Comparison of ENCODE assay signal across 13 cellular contexts in genomic region chr5:1519631-1520141, GRCh38. TPM values are rescaled to one million over a fixed set of nuclear protein-coding genes. Genes with fewer than 3 reads are reported as not detected.
DNase-seq lines count a peak whose midpoint lies in the region; ATAC-seq, FAIRE-seq and TF ChIP-seq lines count a peak whose summit lies in the region.
"Had no signal": no experiment of that assay in that cellular context is flagged by ENCODE, and none has a peak within 500 bp of the region (broad histone marks: within the 10 kb centered on the region; RNA-seq: fewer than 3 reads in every experiment).

No MANE protein-coding gene starts in this region.

- H3K9me2 ChIP-seq in Loucy (replicated peaks; ENCODE audit: low read depth, low read length): no peaks in the 10 kb centered on the region

- 91% methylated on average over 9 of the region's 9 CpGs for WGBS in GM12878 (ENCODE audit: insufficient coverage, insufficient replicate concordance, low lambda C conversion rate, missing lambda C conversion rate)
- WGBS in right lobe of liver (ENCODE audit: insufficient coverage, low coverage, low lambda C conversion rate, missing lambda C conversion rate): 80% methylated on average over 1 of the region's 9 CpGs
- 85 to 88% methylated on average over 5 to 9 of the region's 9 CpGs for WGBS in testis, 2 donors

- H3K27me3 Mint-ChIP-seq in stimulated activated naive B cell treated with anti-CD40 and anti-IgM and Interleukin-4, amounts not matched to agents 10 μg/mL and 1 μg/mL and 100 μg/mL, for 72 hours: no peaks in the 10 kb centered on the region

- BruUV-seq in GM12878 (replicated peaks; lab: Mats Ljungman, UMichigan): no TSS peak

- TF ChIP-seq POLR2A in GM12878 (IDR thresholded peaks at IDR 0.05; ENCODE audit: low read depth, low read length) (no peak; the same call in 1 of the 2 replicates), right lobe of liver (IDR thresholded peaks at IDR 0.05) (no peak), testis (IDR thresholded peaks at IDR 0.05) (no peak)

- TF ChIP-seq CTCF in Loucy (conservative IDR thresholded peaks at IDR 0.05; ENCODE audit: low read length): no peak
- TF ChIP-seq CTCF in GM12878 (IDR thresholded peaks at IDR 0.05 in 2 of 3, conservative IDR thresholded peaks at IDR 0.05 in 1 of 3; ENCODE audit: control insufficient read depth in 2 of 3, extremely low read depth in 1 of 3, insufficient read depth in 1 of 3, low read depth in 3 of 3, low read length in 3 of 3): no peak
- TF ChIP-seq CTCF in right lobe of liver (IDR thresholded peaks at IDR 0.05): no peak
- no peak for TF ChIP-seq CTCF in testis (IDR thresholded peaks at IDR 0.05)

- H3K9ac ChIP-seq in Loucy (ENCODE audit: low read depth, low read length, poor library complexity, severe bottlenecking) (no peak overlapping the region), GM12878 (ENCODE audit: control insufficient read depth, insufficient read depth, low read length) (no peak overlapping the region)

- CTCF ChIA-PET in GM12878 (lab: Yijun Ruan, JAX): no interaction called here

- TF ChIP-seq EP300 in GM12878 (IDR thresholded peaks at IDR 0.05; ENCODE audit: borderline replicate concordance in 1 of 2, control insufficient read depth in 1 of 2, low read depth in 2 of 2, low read length in 2 of 2): no peak

- H3K36me3 Mint-ChIP-seq in stimulated activated naive B cell treated with anti-CD40 and anti-IgM and Interleukin-4, amounts not matched to agents 10 μg/mL and 1 μg/mL and 100 μg/mL, for 72 hours: peaks cover 27 to 48% of the 10 kb centered on the region in 2 donors

- H3K36me3 ChIP-seq in Loucy (ENCODE audit: insufficient read depth, low read length): peaks cover 21% of the 10 kb centered on the region; the same call in 1 of the 2 replicates
- peaks cover 13 to 30% of the 10 kb centered on the region in 2 experiments for H3K36me3 ChIP-seq in GM12878 (ENCODE audit: control insufficient read depth in 2 of 2, insufficient read depth in 2 of 2, low read length in 1 of 2)
- H3K36me3 ChIP-seq in right lobe of liver: peaks cover 0 to 1% (median 0%) of the 10 kb centered on the region in 4 donors
- no peaks in the 10 kb centered on the region for H3K36me3 ChIP-seq in testis (ENCODE audit: low read depth, missing control alignments)

- peaks cover 53% of the 10 kb centered on the region for H3K4me1 ChIP-seq in Loucy (ENCODE audit: insufficient read depth, low read length, poor library complexity, severe bottlenecking)
- peaks cover 9% of the 10 kb centered on the region for H3K4me1 ChIP-seq in GM12878 (ENCODE audit: control insufficient read depth, insufficient read depth, low read length)
- H3K4me1 ChIP-seq in right lobe of liver: peaks cover 0 to 4% (median 0%) of the 10 kb centered on the region in 4 donors
- peaks cover 17% of the 10 kb centered on the region for H3K4me1 ChIP-seq in testis

- H3K79me2 ChIP-seq in Loucy (ENCODE audit: insufficient read depth, low read length): peaks cover 87% of the 10 kb centered on the region
- peaks cover 69% of the 10 kb centered on the region for H3K79me2 ChIP-seq in GM12878 (ENCODE audit: control insufficient read depth, insufficient read depth, low read length)

- no peak for FAIRE-seq in GM12878 (lab: Jason Lieb, UNC)

- RAD21 ChIA-PET in GM12878 (lab: Charles Lee; ENCODE audit: unreplicated experiment): no interaction called here

- H3K27ac ChIP-seq in GM12878 (ENCODE audit: control insufficient read depth, insufficient read depth) (no peak overlapping the region), right lobe of liver (no peak overlapping the region), testis (no peak overlapping the region)
- H3K27ac ChIP-seq: C4-2B had no signal

- POLR2A ChIA-PET in GM12878 (lab: Charles Lee): interaction anchor here (3.8 kb wide), 1 partner anchor 20 kb away, joined by 11 read pairs; no protein-coding TSS in a partner anchor

- H3K4me2 ChIP-seq in Loucy (ENCODE audit: low read depth, low read length, poor library complexity, severe bottlenecking) (peak overlapping the region; percentile 15), GM12878 (ENCODE audit: control insufficient read depth, insufficient read depth) (peak overlapping the region; percentile 42)

- no peak for DNase-seq in GM12878 (ENCODE audit: low read depth, low spot score)
- peak; percentile 14 to 40 (median 36) for DNase-seq in right lobe of liver
- peak; percentile 9 for DNase-seq in testis
- no peak for DNase-seq in NCI-H446 treated with DMSO at 0.1 percent for 48 hours (lab: John Stamatoyannopoulos, UW)
- DNase-seq in stimulated activated naive B cell treated with anti-CD40 and anti-IgM and Interleukin-4, amounts not matched to agents 10 μg/mL and 1 μg/mL and 100 μg/mL, for 72 hours: no peak
- no peak for DNase-seq in globus pallidus (ENCODE audit: low spot score)
- DNase-seq: H9, MM.1S, T-helper 1 cell had no signal

- peaks cover 74% of the 10 kb centered on the region for H4K20me1 ChIP-seq in Loucy (ENCODE audit: insufficient read depth, low read length, poor library complexity, severe bottlenecking)
- peaks cover 5% of the 10 kb centered on the region; the same call in 1 of the 2 replicates for H4K20me1 ChIP-seq in GM12878 (ENCODE audit: control insufficient read depth, insufficient read depth)

- H3K27ac Mint-ChIP-seq in stimulated activated naive B cell treated with anti-CD40 and anti-IgM and Interleukin-4, amounts not matched to agents 10 μg/mL and 1 μg/mL and 100 μg/mL, for 72 hours: no peak overlapping the region
- H3K27ac Mint-ChIP-seq: activated naive CD4-positive, alpha-beta T cell treated with anti-CD3 and anti-CD28 coated beads, Interleukin-2, amount 50 U/mL, for 72 hours; progenitor cell of endocrine pancreas had no signal

- in situ Hi-C loops in GM12878 (cut with MboI): no loop called here

- no peak overlapping the region for H2AFZ ChIP-seq in Loucy (ENCODE audit: low read length)
- H2AFZ ChIP-seq in GM12878 (ENCODE audit: control insufficient read depth, low read depth, low read length): no peak overlapping the region

- peaks cover 36 to 50% of the 10 kb centered on the region in 2 donors for H3K4me1 Mint-ChIP-seq in stimulated activated naive B cell treated with anti-CD40 and anti-IgM and Interleukin-4, amounts not matched to agents 10 μg/mL and 1 μg/mL and 100 μg/mL, for 72 hours

- H3K9me3 Mint-ChIP-seq in stimulated activated naive B cell treated with anti-CD40 and anti-IgM and Interleukin-4, amounts not matched to agents 10 μg/mL and 1 μg/mL and 100 μg/mL, for 72 hours: no peaks in the 10 kb centered on the region
- H3K9me3 Mint-ChIP-seq: activated naive CD4-positive, alpha-beta T cell treated with anti-CD3 and anti-CD28 coated beads, Interleukin-2, amount 50 U/mL, for 72 hours; H9 had no signal

- H3K27me3 ChIP-seq in Loucy (ENCODE audit: insufficient read depth, low read length, poor library complexity, severe bottlenecking): no peaks in the 10 kb centered on the region
- no peaks in the 10 kb centered on the region for H3K27me3 ChIP-seq in GM12878 (replicated peaks in 1 of 2; ENCODE audit: control insufficient read depth in 2 of 2, insufficient read depth in 2 of 2, low read length in 1 of 2)
- H3K27me3 ChIP-seq in right lobe of liver: no peaks in the 10 kb centered on the region
- no peaks in the 10 kb centered on the region for H3K27me3 ChIP-seq in testis

- TF ChIP-seq RAD21 in GM12878 (IDR thresholded peaks at IDR 0.05; ENCODE audit: insufficient read depth, low read depth, low read length): no peak

- H3K9me3 ChIP-seq in Loucy (ENCODE audit: insufficient read depth, low read depth, low read length): no peaks in the 10 kb centered on the region
- no peaks in the 10 kb centered on the region for H3K9me3 ChIP-seq in GM12878 (replicated peaks; ENCODE audit: control insufficient read depth, insufficient read depth, low read length)
- no peaks in the 10 kb centered on the region for H3K9me3 ChIP-seq in right lobe of liver
- H3K9me3 ChIP-seq in testis: no peaks in the 10 kb centered on the region

- no peak for ATAC-seq in GM12878
- ATAC-seq in right lobe of liver: no peak
- ATAC-seq in stimulated activated naive B cell treated with anti-CD40 and anti-IgM and Interleukin-4, amounts not matched to agents 10 μg/mL and 1 μg/mL and 100 μg/mL, for 72 hours (replicated peaks): no peak
- ATAC-seq: activated naive CD4-positive, alpha-beta T cell treated with anti-CD3 and anti-CD28 coated beads, Interleukin-2, amount 50 U/mL, for 72 hours had no signal

- SMC1A ChIA-PET in GM12878 (lab: Charles Lee; ENCODE audit: uncharacterized antibody, unreplicated experiment): interaction anchor here (0.6 to 1.2 kb wide), 2 partner anchors 20 to 24 kb away, joined by 3 read pairs; no protein-coding TSS in a partner anchor

- H3F3A ChIP-seq in Loucy (ENCODE audit: low read depth): no peaks in the 10 kb centered on the region

- H3K4me3 ChIP-seq in Loucy (ENCODE audit: low read length, poor library complexity, severe bottlenecking) (no peak overlapping the region), GM12878 (no peak overlapping the region), right lobe of liver (no peak overlapping the region), testis (no peak overlapping the region)

- no peak overlapping the region for H3K4me3 Mint-ChIP-seq in stimulated activated naive B cell treated with anti-CD40 and anti-IgM and Interleukin-4, amounts not matched to agents 10 μg/mL and 1 μg/mL and 100 μg/mL, for 72 hours
- H3K4me3 Mint-ChIP-seq: H9 had no signal

- intact Hi-C loops in GM12878 (cut with micrococcal nuclease; ENCODE audit: unreplicated experiment): loop anchor here (5.0 kb wide), 1 partner anchor 32 kb away; no protein-coding TSS in a partner anchor
- intact Hi-C loops in right lobe of liver (cut with DNase I): no loop called here
- intact Hi-C loops in testis (cut with DNase I; ENCODE audit: low total_unique reads): no loop called here

RNA-seq across cellular contexts. Expression of gene LPCAT1, which starts 4.1 kb away (rescaled TPM):
- 365 and 373 TPM in 2 replicates for total RNA-seq in GM12878 (2013; cell fraction: nucleolus; rRNA removed)
- total RNA-seq in GM12878 (2014; rRNA removed) (67.6 and 74.7 TPM in 2 replicates), GM12878 (2014; rRNA removed; fragmentation: Illumina TruSeq; extraction: Trizol) (58.9 and 59.4 TPM in 2 replicates), GM12878 (2021) (109 TPM in 2 replicates), right lobe of liver (10 to 100 TPM in 3 of 6 experiments, 1 to 10 TPM in 3; 6.9 to 38.6 (median 13.1) TPM), testis (10 to 100 TPM; 21.1 to 27.1 TPM)
- polyA plus RNA-seq in GM12878 (2011; ENCODE audit: low read depth): 26.1 TPM
- polyA plus RNA-seq in GM12878 (2011; rRNA removed) (63.6 and 70.6 TPM in 2 replicates), GM12878 (2014; fragmentation: Illumina TruSeq; extraction: Trizol) (84.5 and 93.5 TPM in 2 replicates), GM12878 (2014; fragmentation: Nextera tagmentation; extraction: Ambion mirVana) (1 to 10 TPM; 2.3 to 7.0 TPM), GM12878 (2014; rRNA removed) (94.1 and 94.8 TPM in 2 replicates), GM12878 (2016; fragmentation: Nextera tagmentation; extraction: Ambion mirVana) (10 to 100 TPM; 60.2 to 82.4 TPM), testis (ENCODE audit: insufficient read depth, low read depth, low replicate concordance) (23.9 TPM)
- polyA plus RNA-seq in GM12878 (2011; cell fraction: cytosol; rRNA removed): 70.3 and 92.5 TPM in 2 replicates
- polyA plus RNA-seq in GM12878 (2011; cell fraction: nucleus; rRNA removed): 197 and 246 TPM in 2 replicates
- polyA plus RNA-seq in GM12878 (2012): 41.3 and 58.7 TPM in 2 replicates
- polyA minus RNA-seq in GM12878 (2011; rRNA and poly(A)+ RNA removed): 43.1 and 54.4 TPM in 2 replicates
- 25.0 and 34.6 TPM in 2 replicates for polyA minus RNA-seq in GM12878 (2011; cell fraction: cytosol; rRNA and poly(A)+ RNA removed)
- polyA minus RNA-seq in GM12878 (2011; cell fraction: nucleus; rRNA and poly(A)+ RNA removed): 71.8 and 93.6 TPM in 2 replicates

Comparison
In these comparisons a context has a peak if more than half of its experiments do, and no peak if none do; other contexts are left out.
1. DNase-seq: peak in right lobe of liver (3 of 3) and testis (single experiment); none in GM12878 (single experiment), NCI-H446 treated with DMSO at 0.1 percent for 48 hours (single experiment), stimulated activated naive B cell treated with anti-CD40 and anti-IgM and Interleukin-4, amounts not matched to agents 10 μg/mL and 1 μg/mL and 100 μg/mL, for 72 hours (single experiment) and globus pallidus (single experiment).